19 cellular contexts compared by ENCODE assay signal in the genomic region with DNA sequence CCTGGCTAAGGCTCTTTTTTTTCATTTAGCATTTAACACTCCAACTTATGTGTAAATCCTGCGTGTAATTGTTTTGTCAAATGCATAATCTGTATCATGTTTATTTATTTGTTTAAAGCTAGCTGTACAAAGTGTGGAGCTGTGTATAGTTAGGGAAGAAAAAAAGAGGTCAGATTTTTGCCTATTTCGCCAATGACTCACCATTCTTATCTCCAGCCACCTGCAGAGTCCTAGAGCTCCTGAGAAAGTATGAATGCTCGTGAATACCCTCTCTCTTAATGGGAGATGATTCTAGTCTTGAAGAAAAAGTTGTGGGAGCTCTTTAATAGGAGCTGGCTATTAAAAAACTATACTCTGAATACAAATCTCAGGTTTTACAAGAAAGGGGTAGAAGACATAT.
A peak's percentile ranks its signal among the peaks of the same experiment; 100 is the strongest.
DNase-seq lines count a peak whose midpoint lies in the region; ATAC-seq, FAIRE-seq and TF ChIP-seq lines count a peak whose summit lies in the region.
"Had no signal": no experiment of that assay in that cellular context is flagged by ENCODE, and none has a peak within 500 bp of the region (broad histone marks: within the 10 kb centered on the region; RNA-seq: fewer than 3 reads in every experiment).

No MANE protein-coding gene starts in this region.

- H3K9me1 ChIP-seq in K562 (ENCODE audit: control insufficient read depth, insufficient read depth, low read length): no peaks in the 10 kb centered on the region

- H3K27me3 ChIP-seq in K562 (ENCODE audit: control insufficient read depth in 2 of 2, insufficient read depth in 2 of 2, low read length in 2 of 2): no peaks in the 10 kb centered on the region

- H3K27ac Mint-ChIP-seq in glutamatergic neuron (ENCODE audit: unreplicated experiment): no peak overlapping the region
- H3K27ac Mint-ChIP-seq: CD14-positive monocyte; CD8-positive, alpha-beta T cell; IgD-negative memory B cell had no signal

- H3K36me3 Mint-ChIP-seq in glutamatergic neuron (ENCODE audit: unreplicated experiment): no peaks in the 10 kb centered on the region
- H3K36me3 Mint-ChIP-seq: CD14-positive monocyte; CD8-positive, alpha-beta T cell; IgD-negative memory B cell had no signal

- no peaks in the 10 kb centered on the region for H3K27me3 Mint-ChIP-seq in glutamatergic neuron (ENCODE audit: unreplicated experiment)
- H3K27me3 Mint-ChIP-seq: IgD-negative memory B cell had no signal

- WGBS in K562 (ENCODE audit: insufficient coverage, low coverage, missing lambda C conversion rate): 0% methylated on average over 3 of the region's 3 CpGs

- H3K9me3 Mint-ChIP-seq in glutamatergic neuron (ENCODE audit: unreplicated experiment): no peaks in the 10 kb centered on the region

- no peaks in the 10 kb centered on the region for H3K4me1 ChIP-seq in K562 (replicated peaks in 1 of 2; ENCODE audit: control insufficient read depth in 2 of 2, insufficient read depth in 2 of 2, low read length in 2 of 2)
- H3K4me1 ChIP-seq: HAP-1 had no signal

- in situ Hi-C loops in K562 (cut with MboI): no loop called here

- H3K79me2 ChIP-seq in K562 (ENCODE audit: control insufficient read depth, insufficient read depth, low read length): no peaks in the 10 kb centered on the region

- H3K36me3 ChIP-seq in K562 (ENCODE audit: control insufficient read depth, insufficient read depth, low read length): no peaks in the 10 kb centered on the region
- H3K36me3 ChIP-seq: HAP-1 had no signal

- H3K4me1 Mint-ChIP-seq in glutamatergic neuron (ENCODE audit: low read depth, unreplicated experiment): no peaks in the 10 kb centered on the region
- H3K4me1 Mint-ChIP-seq: CD14-positive monocyte, IgD-negative memory B cell had no signal

- no TSS peak for BruUV-seq in K562 (replicated peaks; lab: Mats Ljungman, UMichigan)

- POLR2A ChIA-PET in HEK293T (lab: Yijun Ruan, JAX): no interaction called here
- POLR2A ChIA-PET in K562 (lab: Yijun Ruan, JAX): no interaction called here
- POLR2A ChIA-PET in GM10248 (lab: Yijun Ruan, JAX): no interaction called here

- H2AFZ ChIP-seq in K562 (ENCODE audit: low read depth, low read length): no peak overlapping the region

- intact Hi-C loops in K562 (cut with micrococcal nuclease): no loop called here

- TF ChIP-seq POLR2A in K562 (conservative IDR thresholded peaks at IDR 0.05): no peak

- no peaks in the 10 kb centered on the region for H4K20me1 ChIP-seq in K562 (replicated peaks; ENCODE audit: control insufficient read depth, insufficient read depth, low read length)

- H3K9me3 ChIP-seq in K562 (replicated peaks; ENCODE audit: control insufficient read depth, insufficient read depth, low read depth, low read length): no peaks in the 10 kb centered on the region
- H3K9me3 ChIP-seq: HAP-1 had no signal

- no peak overlapping the region for H3K4me3 Mint-ChIP-seq in glutamatergic neuron (ENCODE audit: unreplicated experiment)
- H3K4me3 Mint-ChIP-seq: CD14-positive monocyte; CD8-positive, alpha-beta T cell; IgD-negative memory B cell had no signal

- no peak overlapping the region for H3K27ac ChIP-seq in K562 (ENCODE audit: extremely low read depth, low read depth, low read length)
- H3K27ac ChIP-seq: KMS-11 had no signal

- no peak overlapping the region for H3K4me2 ChIP-seq in K562 (ENCODE audit: insufficient read depth, low read length)
- H3K4me2 ChIP-seq: KMS-11 had no signal

- TF ChIP-seq CTCF in K562 (IDR thresholded peaks at IDR 0.05 in 2 of 3, conservative IDR thresholded peaks at IDR 0.05 in 1 of 3; ENCODE audit: insufficient read depth in 2 of 3, low read depth in 1 of 3, low read length in 3 of 3): no peak
- TF ChIP-seq CTCF in GM10248 (IDR thresholded peaks at IDR 0.05; ENCODE audit: control extremely low read depth, extremely low read depth, low read depth, missing control alignments): no peak
- TF ChIP-seq CTCF in glutamatergic neuron (IDR thresholded peaks at IDR 0.05; ENCODE audit: partially characterized antibody, unreplicated experiment): no peak

- no peak overlapping the region for H3K4me3 ChIP-seq in K562
- H3K4me3 ChIP-seq: HAP-1 had no signal

- FAIRE-seq in K562 (lab: Jason Lieb, UNC) (no peak), urothelium cell line (lab: Jason Lieb, UNC) (no peak)
- FAIRE-seq: D721Med had no signal

- CTCF ChIA-PET in HEK293T (lab: Yijun Ruan, JAX): interaction anchor here (0.6 kb wide), 1 partner anchor 805 kb away, joined by 3 read pairs; no protein-coding TSS in a partner anchor
- CTCF ChIA-PET in K562 (lab: Yijun Ruan, JAX; ENCODE audit: low intra/inter-chr PET ratio): no interaction called here
- CTCF ChIA-PET in GM10248 (lab: Yijun Ruan, JAX): interaction anchor here (1.3 kb wide), 1 partner anchor 14 kb away, joined by 3 read pairs; no protein-coding TSS in a partner anchor

- no peak overlapping the region for H3K9ac ChIP-seq in K562 (ENCODE audit: insufficient read depth in 1 of 2, low read depth in 2 of 2, low read length in 2 of 2)
- H3K9ac ChIP-seq: KMS-11 had no signal

- ATAC-seq in K562: no peak
- ATAC-seq: CD8-positive, alpha-beta T cell had no signal

- DNase-seq in HEK293T (ENCODE audit: extremely low spot score) (peak; percentile 42), NCI-H226 (peak; percentile 46), K562 (ENCODE audit: extremely low read depth in 1 of 4, low spot score in 3 of 4) (peak in 1 of 4 experiments; percentile 11), urothelium cell line (ENCODE audit: low spot score) (peak; percentile 6), RPMI8226 (no peak), GM10248 (ENCODE audit: extremely low spot score) (no peak), glutamatergic neuron (no peak)
- DNase-seq in NK-92 treated with Interleukin-12 subunit alpha and Interleukin-12 subunit beta, amount 100 ng/mL, for 24 hours (lab: John Stamatoyannopoulos, UW): no peak
- DNase-seq: CD8-positive, alpha-beta T cell; COR-L47; DMS153; DMS79 treated with DMSO at 0.1 percent for 48 hours; GDM1; GOT3 had no signal

- no peak for TF ChIP-seq EP300 in K562 (IDR thresholded peaks at IDR 0.05; ENCODE audit: low read length)

- no peak for TF ChIP-seq RAD21 in K562 (CRISPR knock-in tag; conservative IDR thresholded peaks at IDR 0.05 in 1 of 2, IDR thresholded peaks at IDR 0.05 in 1 of 2)

TF ChIP-seq in HEK293T, 16 proteins besides CTCF, POLR2A, EP300 and RAD21:
- TF ChIP-seq ARNT (IDR thresholded peaks at IDR 0.05) (no peak), ELF4 (IDR thresholded peaks at IDR 0.05) (no peak), LEF1 (IDR thresholded peaks at IDR 0.05; ENCODE audit: borderline replicate concordance) (no peak), BHLHE40 (IDR thresholded peaks at IDR 0.05; ENCODE audit: borderline replicate concordance) (no peak), ZNF384 (IDR thresholded peaks at IDR 0.05) (no peak), HDGF (IDR thresholded peaks at IDR 0.05; ENCODE audit: borderline replicate concordance) (no peak), L3MBTL2 (conservative IDR thresholded peaks at IDR 0.05) (no peak), FOXM1 (IDR thresholded peaks at IDR 0.05; ENCODE audit: borderline replicate concordance) (no peak), SUZ12 (IDR thresholded peaks at IDR 0.05) (no peak), FOXA1 (IDR thresholded peaks at IDR 0.05) (no peak)
TF ChIP-seq in HEK293T: peak in this region for 0.

TF ChIP-seq in K562, 482 proteins besides CTCF, POLR2A, EP300 and RAD21:
- TF ChIP-seq JUND (IDR thresholded peaks at IDR 0.05; ENCODE audit: borderline replicate concordance, low read depth, low read length): peak; percentile 52; the same call in 1 of the 2 replicates
- TF ChIP-seq JUND (tag; IDR thresholded peaks at IDR 0.05; ENCODE audit: borderline replicate concordance, low read depth, low read length): no peak
- peak; percentile 78 for TF ChIP-seq FOSL1 (tag; conservative IDR thresholded peaks at IDR 0.05)
- TF ChIP-seq HDAC2 (IDR thresholded peaks at IDR 0.05): no peak

Comparison
In these comparisons a context has a peak if more than half of its experiments do, and no peak if none do; other contexts are left out.
1. DNase-seq: peak in HEK293T (single experiment), NCI-H226 (single experiment) and urothelium cell line (single experiment); none in RPMI8226 (single experiment), NK-92 treated with Interleukin-12 subunit alpha and Interleukin-12 subunit beta, amount 100 ng/mL, for 24 hours (single experiment), GM10248 (single experiment) and glutamatergic neuron (single experiment).